Comparison of ENCODE assay signal across 17 cellular contexts in genomic region chr7:100265851-100266250, GRCh38. TPM values are rescaled to one million over a fixed set of nuclear protein-coding genes. Genes with fewer than 3 reads are reported as not detected.
"Had no signal": no experiment of that assay in that cellular context is flagged by ENCODE, and none has a peak within 500 bp of the region (broad histone marks: within the 10 kb centered on the region; RNA-seq: fewer than 3 reads in every experiment).

No MANE protein-coding gene starts in this region.

RNA-seq across cellular contexts. Expression of gene SPDYE3, which starts 41.7 kb away (rescaled TPM):
- total RNA-seq: activated CD8-positive, alpha-beta T cell treated with anti-CD3 and anti-CD28 coated beads for 36 hours; activated naive CD4-positive, alpha-beta T cell treated with anti-CD3 and anti-CD28 coated beads for 36 hours; activated T-cell treated with anti-CD3 and anti-CD28 coated beads, Interleukin-2, amount 50 U/mL, for 4 hours; aorta; bronchial epithelial cell; chondrocyte; dermis blood vessel endothelial cell; esophagus squamous epithelium; hepatocyte; left colon; lung microvascular endothelial cell; occipital lobe; posterior vena cava; right atrium auricular region; transverse colon; vagina had no signal
- polyA plus RNA-seq: aorta, neural cell had no signal

RNA-seq across cellular contexts. Expression of gene PVRIG, which starts 46.1 kb away (rescaled TPM):
- total RNA-seq: bronchial epithelial cell, chondrocyte, dermis blood vessel endothelial cell, hepatocyte, lung microvascular endothelial cell, occipital lobe had no signal
